1 cellular context compared by ENCODE assay signal in the genomic region with DNA sequence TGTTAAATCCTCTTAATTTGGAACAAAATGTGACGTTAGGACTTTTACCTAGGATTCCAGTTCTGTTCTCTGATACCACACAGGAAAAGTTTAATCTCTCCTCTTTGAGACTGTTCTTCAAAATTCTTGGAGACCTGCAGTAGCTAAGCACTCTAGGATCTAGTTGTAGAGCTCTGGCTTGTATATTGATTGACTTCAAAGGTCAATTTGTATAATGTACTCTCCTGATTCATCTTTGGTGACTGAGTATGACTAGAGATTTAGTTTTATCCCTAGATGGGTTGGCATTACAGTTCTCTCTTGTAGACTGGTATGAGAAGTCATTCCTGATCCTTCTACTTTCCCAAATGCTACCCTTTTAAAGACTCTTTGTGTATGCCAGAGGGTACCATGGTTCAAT.
TF ChIP-seq lines count a peak whose summit lies in the region.

No MANE protein-coding gene starts in this region.

TF ChIP-seq in HepG2, 621 proteins besides CTCF, POLR2A, EP300 and RAD21 (continued from another document):
- TF ChIP-seq, protein P1, sequence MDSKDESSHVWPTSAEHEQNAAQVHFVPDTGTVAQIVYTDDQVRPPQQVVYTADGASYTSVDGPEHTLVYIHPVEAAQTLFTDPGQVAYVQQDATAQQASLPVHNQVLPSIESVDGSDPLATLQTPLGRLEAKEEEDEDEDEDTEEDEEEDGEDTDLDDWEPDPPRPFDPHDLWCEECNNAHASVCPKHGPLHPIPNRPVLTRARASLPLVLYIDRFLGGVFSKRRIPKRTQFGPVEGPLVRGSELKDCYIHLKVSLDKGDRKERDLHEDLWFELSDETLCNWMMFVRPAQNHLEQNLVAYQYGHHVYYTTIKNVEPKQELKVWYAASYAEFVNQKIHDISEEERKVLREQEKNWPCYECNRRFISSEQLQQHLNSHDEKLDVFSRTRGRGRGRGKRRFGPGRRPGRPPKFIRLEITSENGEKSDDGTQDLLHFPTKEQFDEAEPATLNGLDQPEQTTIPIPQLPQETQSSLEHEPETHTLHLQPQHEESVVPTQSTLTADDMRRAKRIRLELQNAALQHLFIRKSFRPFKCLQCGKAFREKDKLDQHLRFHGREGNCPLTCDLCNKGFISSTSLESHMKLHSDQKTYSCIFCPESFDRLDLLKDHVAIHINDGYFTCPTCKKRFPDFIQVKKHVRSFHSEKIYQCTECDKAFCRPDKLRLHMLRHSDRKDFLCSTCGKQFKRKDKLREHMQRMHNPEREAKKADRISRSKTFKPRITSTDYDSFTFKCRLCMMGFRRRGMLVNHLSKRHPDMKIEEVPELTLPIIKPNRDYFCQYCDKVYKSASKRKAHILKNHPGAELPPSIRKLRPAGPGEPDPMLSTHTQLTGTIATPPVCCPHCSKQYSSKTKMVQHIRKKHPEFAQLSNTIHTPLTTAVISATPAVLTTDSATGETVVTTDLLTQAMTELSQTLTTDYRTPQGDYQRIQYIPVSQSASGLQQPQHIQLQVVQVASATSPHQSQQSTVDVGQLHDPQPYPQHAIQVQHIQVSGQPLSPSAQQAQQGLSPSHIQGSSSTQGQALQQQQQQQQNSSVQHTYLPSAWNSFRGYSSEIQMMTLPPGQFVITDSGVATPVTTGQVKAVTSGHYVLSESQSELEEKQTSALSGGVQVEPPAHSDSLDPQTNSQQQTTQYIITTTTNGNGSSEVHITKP (CRISPR knock-in tag; IDR thresholded peaks at IDR 0.05; ENCODE audit: low read depth), result no peak
- TF ChIP-seq JDP2 (CRISPR knock-in tag; IDR thresholded peaks at IDR 0.05; ENCODE audit: borderline replicate concordance), result no peak
- TF ChIP-seq, protein P2, sequence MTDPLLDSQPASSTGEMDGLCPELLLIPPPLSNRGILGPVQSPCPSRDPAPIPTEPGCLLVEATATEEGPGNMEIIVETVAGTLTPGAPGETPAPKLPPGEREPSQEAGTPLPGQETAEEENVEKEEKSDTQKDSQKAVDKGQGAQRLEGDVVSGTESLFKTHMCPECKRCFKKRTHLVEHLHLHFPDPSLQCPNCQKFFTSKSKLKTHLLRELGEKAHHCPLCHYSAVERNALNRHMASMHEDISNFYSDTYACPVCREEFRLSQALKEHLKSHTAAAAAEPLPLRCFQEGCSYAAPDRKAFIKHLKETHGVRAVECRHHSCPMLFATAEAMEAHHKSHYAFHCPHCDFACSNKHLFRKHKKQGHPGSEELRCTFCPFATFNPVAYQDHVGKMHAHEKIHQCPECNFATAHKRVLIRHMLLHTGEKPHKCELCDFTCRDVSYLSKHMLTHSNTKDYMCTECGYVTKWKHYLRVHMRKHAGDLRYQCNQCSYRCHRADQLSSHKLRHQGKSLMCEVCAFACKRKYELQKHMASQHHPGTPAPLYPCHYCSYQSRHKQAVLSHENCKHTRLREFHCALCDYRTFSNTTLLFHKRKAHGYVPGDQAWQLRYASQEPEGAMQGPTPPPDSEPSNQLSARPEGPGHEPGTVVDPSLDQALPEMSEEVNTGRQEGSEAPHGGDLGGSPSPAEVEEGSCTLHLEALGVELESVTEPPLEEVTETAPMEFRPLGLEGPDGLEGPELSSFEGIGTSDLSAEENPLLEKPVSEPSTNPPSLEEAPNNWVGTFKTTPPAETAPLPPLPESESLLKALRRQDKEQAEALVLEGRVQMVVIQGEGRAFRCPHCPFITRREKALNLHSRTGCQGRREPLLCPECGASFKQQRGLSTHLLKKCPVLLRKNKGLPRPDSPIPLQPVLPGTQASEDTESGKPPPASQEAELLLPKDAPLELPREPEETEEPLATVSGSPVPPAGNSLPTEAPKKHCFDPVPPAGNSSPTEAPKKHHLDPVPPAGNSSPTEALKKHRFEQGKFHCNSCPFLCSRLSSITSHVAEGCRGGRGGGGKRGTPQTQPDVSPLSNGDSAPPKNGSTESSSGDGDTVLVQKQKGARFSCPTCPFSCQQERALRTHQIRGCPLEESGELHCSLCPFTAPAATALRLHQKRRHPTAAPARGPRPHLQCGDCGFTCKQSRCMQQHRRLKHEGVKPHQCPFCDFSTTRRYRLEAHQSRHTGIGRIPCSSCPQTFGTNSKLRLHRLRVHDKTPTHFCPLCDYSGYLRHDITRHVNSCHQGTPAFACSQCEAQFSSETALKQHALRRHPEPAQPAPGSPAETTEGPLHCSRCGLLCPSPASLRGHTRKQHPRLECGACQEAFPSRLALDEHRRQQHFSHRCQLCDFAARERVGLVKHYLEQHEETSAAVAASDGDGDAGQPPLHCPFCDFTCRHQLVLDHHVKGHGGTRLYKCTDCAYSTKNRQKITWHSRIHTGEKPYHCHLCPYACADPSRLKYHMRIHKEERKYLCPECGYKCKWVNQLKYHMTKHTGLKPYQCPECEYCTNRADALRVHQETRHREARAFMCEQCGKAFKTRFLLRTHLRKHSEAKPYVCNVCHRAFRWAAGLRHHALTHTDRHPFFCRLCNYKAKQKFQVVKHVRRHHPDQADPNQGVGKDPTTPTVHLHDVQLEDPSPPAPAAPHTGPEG (CRISPR knock-in tag; IDR thresholded peaks at IDR 0.05), result no peak
- TF ChIP-seq, protein P3, sequence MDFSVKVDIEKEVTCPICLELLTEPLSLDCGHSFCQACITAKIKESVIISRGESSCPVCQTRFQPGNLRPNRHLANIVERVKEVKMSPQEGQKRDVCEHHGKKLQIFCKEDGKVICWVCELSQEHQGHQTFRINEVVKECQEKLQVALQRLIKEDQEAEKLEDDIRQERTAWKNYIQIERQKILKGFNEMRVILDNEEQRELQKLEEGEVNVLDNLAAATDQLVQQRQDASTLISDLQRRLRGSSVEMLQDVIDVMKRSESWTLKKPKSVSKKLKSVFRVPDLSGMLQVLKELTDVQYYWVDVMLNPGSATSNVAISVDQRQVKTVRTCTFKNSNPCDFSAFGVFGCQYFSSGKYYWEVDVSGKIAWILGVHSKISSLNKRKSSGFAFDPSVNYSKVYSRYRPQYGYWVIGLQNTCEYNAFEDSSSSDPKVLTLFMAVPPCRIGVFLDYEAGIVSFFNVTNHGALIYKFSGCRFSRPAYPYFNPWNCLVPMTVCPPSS (IDR thresholded peaks at IDR 0.05), result no peak
